27 cellular contexts compared by ENCODE assay signal in the genomic region with DNA sequence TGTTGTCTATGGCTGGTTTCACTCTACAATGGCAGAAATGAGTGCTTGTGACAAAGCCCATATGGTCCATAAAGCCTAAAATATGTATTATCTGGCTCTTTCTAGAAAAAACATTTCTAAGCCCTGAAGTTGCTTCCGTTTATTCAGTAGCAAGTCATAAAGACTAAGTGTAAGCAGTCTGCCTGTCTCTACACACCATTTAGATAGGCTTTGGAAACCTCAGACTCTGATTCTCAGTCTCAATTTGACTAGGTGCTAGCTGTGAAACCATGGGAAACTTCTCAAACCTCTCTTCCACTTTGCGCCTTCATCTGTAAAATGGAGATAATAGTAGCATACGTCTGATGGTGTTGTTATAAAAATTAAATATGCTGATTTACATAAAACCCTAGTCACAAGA.
"Had no signal": no experiment of that assay in that cellular context is flagged by ENCODE, and none has a peak within 500 bp of the region (broad histone marks: within the 10 kb centered on the region; RNA-seq: fewer than 3 reads in every experiment).

No MANE protein-coding gene starts in this region.

- ATAC-seq: Panc1, Right ventricle myocardium inferior, SK-N-SH treated with all-trans-retinoic acid at 6 μM for 48 hours, T-cell had no signal

- DNase-seq: Karpas-422, NCI-H1092, NCI-H1105, NCI-H1417 treated with DMSO at 0.1 percent for 48 hours, NCI-H1436 treated with DMSO at 0.1 percent for 48 hours, NCI-H1694 treated with DMSO at 0.1 percent for 48 hours, NCI-H187 treated with DMSO at 0.1 percent for 48 hours, NCI-H2029, NCI-H2081, NCI-H2171 treated with DMSO at 0.1 percent for 48 hours, NCI-H2227 treated with DMSO at 0.1 percent for 48 hours, NCI-H345, NCI-H446, NCI-H510A treated with DMSO at 0.1 percent for 48 hours, NCI-H524 treated with DMSO at 0.1 percent for 48 hours, NCI-H526 treated with DMSO at 0.1 percent for 48 hours, NCI-H774, PC-9, SHP77, SIG-M5, SJCRH30, T-cell had no signal

- H3K4me3 ChIP-seq: PC-9, SJCRH30, SK-N-MC had no signal

- H3K27ac ChIP-seq: PC-9, RWPE1, SJCRH30, SK-N-MC had no signal

- H3K4me1 ChIP-seq: SJCRH30 had no signal

- H3K9me3 ChIP-seq: SJCRH30 had no signal

- H3K27me3 ChIP-seq: SJCRH30 had no signal

- H3K36me3 ChIP-seq: SJCRH30 had no signal
